In genomic region chr19:28067882-28068281, GRCh38 we compare ENCODE assay signal across 19 cellular contexts.
"Had no signal": no experiment of that assay in that cellular context is flagged by ENCODE, and none has a peak within 500 bp of the region (broad histone marks: within the 10 kb centered on the region; RNA-seq: fewer than 3 reads in every experiment).

No MANE protein-coding gene starts in this region.

- ATAC-seq: activated CD8-positive, alpha-beta T cell treated with anti-CD3 and anti-CD28 coated beads for 36 hours; activated T-cell treated with anti-CD3 and anti-CD28 coated beads, Interleukin-2, amount 50 U/mL, for 4 hours; gastroesophageal sphincter; heart right ventricle; left cardiac atrium; WTC11 had no signal

- H3K9me3 ChIP-seq: gastroesophageal sphincter, heart right ventricle, lower lobe of right lung, sigmoid colon, suprapubic skin, upper lobe of left lung had no signal

- H3K4me3 ChIP-seq: dorsolateral prefrontal cortex, gastroesophageal sphincter, heart right ventricle, lower lobe of right lung, sigmoid colon, spleen, suprapubic skin, upper lobe of left lung had no signal

- H3K4me1 ChIP-seq: gastroesophageal sphincter, heart right ventricle, lower lobe of right lung, sigmoid colon, spleen, suprapubic skin, upper lobe of left lung had no signal

- H3K36me3 ChIP-seq: gastroesophageal sphincter, heart right ventricle, lower lobe of right lung, sigmoid colon, spleen, suprapubic skin, upper lobe of left lung had no signal

- H3K27ac Mint-ChIP-seq: activated CD8-positive, alpha-beta T cell treated with anti-CD3 and anti-CD28 coated beads for 36 hours; activated naive CD4-positive, alpha-beta T cell treated with anti-CD3 and anti-CD28 coated beads, Interleukin-2, amount 50 U/mL, for 24 hours; mesothelial cell of epicardium; stimulated activated naive CD8-positive, alpha-beta T cell treated with anti-CD3 and anti-CD28 coated beads, Interleukin-15, Interleukin-2, amounts not matched to agents 100 ng/mL and 50 ng/mL, for 24 hours; WTC11 had no signal

- H3K27me3 ChIP-seq: dorsolateral prefrontal cortex, gastroesophageal sphincter, heart right ventricle, sigmoid colon, spleen, suprapubic skin, upper lobe of left lung had no signal

- H3K36me3 Mint-ChIP-seq: activated naive CD4-positive, alpha-beta T cell treated with anti-CD3 and anti-CD28 coated beads, Interleukin-2, amount 50 U/mL, for 24 hours; mesothelial cell of epicardium; WTC11 had no signal

- H3K27ac ChIP-seq: dorsolateral prefrontal cortex, gastroesophageal sphincter, heart right ventricle, lower lobe of right lung, sigmoid colon, spleen, suprapubic skin, upper lobe of left lung had no signal

- FAIRE-seq: TTC549 had no signal

- H3K9me3 Mint-ChIP-seq: activated CD8-positive, alpha-beta T cell treated with anti-CD3 and anti-CD28 coated beads for 36 hours; activated naive CD4-positive, alpha-beta T cell treated with anti-CD3 and anti-CD28 coated beads, Interleukin-2, amount 50 U/mL, for 24 hours; activated T-cell treated with anti-CD3 and anti-CD28 coated beads, Interleukin-2, amount 50 U/mL, for 4 hours; mesothelial cell of epicardium; neural crest cell; stimulated activated naive CD8-positive, alpha-beta T cell treated with anti-CD3 and anti-CD28 coated beads, Interleukin-15, Interleukin-2, amounts not matched to agents 100 ng/mL and 50 ng/mL, for 24 hours; WTC11 had no signal

- H3K27me3 Mint-ChIP-seq: activated CD8-positive, alpha-beta T cell treated with anti-CD3 and anti-CD28 coated beads for 36 hours; activated naive CD4-positive, alpha-beta T cell treated with anti-CD3 and anti-CD28 coated beads, Interleukin-2, amount 50 U/mL, for 24 hours; stimulated activated naive CD8-positive, alpha-beta T cell treated with anti-CD3 and anti-CD28 coated beads, Interleukin-15, Interleukin-2, amounts not matched to agents 100 ng/mL and 50 ng/mL, for 24 hours had no signal

- DNase-seq: activated CD4-positive, alpha-beta T cell treated with anti-CD3 and anti-CD28 coated beads for 48 hours; activated CD8-positive, alpha-beta T cell treated with anti-CD3 and anti-CD28 coated beads for 36 hours; activated effector memory CD4-positive, alpha-beta T cell treated with anti-CD3 and anti-CD28 coated beads, Interleukin-2, amount 50 U/mL, for 16 hours; activated T-cell treated with anti-CD3 and anti-CD28 coated beads, Interleukin-2, amount 50 U/mL, for 4 hours; dorsolateral prefrontal cortex; heart right ventricle; left cardiac atrium; lower lobe of right lung; sigmoid colon; spleen; upper lobe of left lung had no signal

- H3K4me3 Mint-ChIP-seq: activated CD8-positive, alpha-beta T cell treated with anti-CD3 and anti-CD28 coated beads for 36 hours; activated naive CD4-positive, alpha-beta T cell treated with anti-CD3 and anti-CD28 coated beads, Interleukin-2, amount 50 U/mL, for 24 hours; activated T-cell treated with anti-CD3 and anti-CD28 coated beads, Interleukin-2, amount 50 U/mL, for 4 hours; mesothelial cell of epicardium; neural crest cell; stimulated activated naive CD8-positive, alpha-beta T cell treated with anti-CD3 and anti-CD28 coated beads, Interleukin-15, Interleukin-2, amounts not matched to agents 100 ng/mL and 50 ng/mL, for 24 hours; WTC11 had no signal

- H3K4me1 Mint-ChIP-seq: activated naive CD4-positive, alpha-beta T cell treated with anti-CD3 and anti-CD28 coated beads, Interleukin-2, amount 50 U/mL, for 24 hours; mesothelial cell of epicardium; neural crest cell had no signal
